Comparison of ENCODE assay signal across 9 cellular contexts in genomic region chr3:37997791-37998370, GRCh38. TPM values are rescaled to one million over a fixed set of nuclear protein-coding genes. Genes with fewer than 3 reads are reported as not detected.
DNase-seq lines count a peak whose midpoint lies in the region; ATAC-seq, FAIRE-seq and TF ChIP-seq lines count a peak whose summit lies in the region.
"Had no signal": no experiment of that assay in that cellular context is flagged by ENCODE, and none has a peak within 500 bp of the region (broad histone marks: within the 10 kb centered on the region; RNA-seq: fewer than 3 reads in every experiment).

No MANE protein-coding gene starts in this region.

- H3K36me3 ChIP-seq in muscle layer of colon (ENCODE audit: insufficient read depth, low read length) (peaks cover 7% of the 10 kb centered on the region), tibial artery (peaks cover 0 to 12% (median 10%) of the 10 kb centered on the region in 3 donors)

- H3K4me1 Mint-ChIP-seq in activated CD8-positive, alpha-beta memory T cell treated with anti-CD3 and anti-CD28 coated beads, Interleukin-2, amount 10 ng/mL, durations not matched to agents 7 days and 5 days, result peaks cover 55% of the 10 kb centered on the region
- peaks cover 63% of the 10 kb centered on the region for H3K4me1 Mint-ChIP-seq in central memory CD8-positive, alpha-beta T cell

- ATAC-seq in activated CD8-positive, alpha-beta memory T cell treated with anti-CD3 and anti-CD28 coated beads, Interleukin-2, amount 10 ng/mL, durations not matched to agents 7 days and 5 days, result no peak
- no peak for ATAC-seq in central memory CD8-positive, alpha-beta T cell (replicated peaks; ENCODE audit: extremely low read depth, poor library complexity, severe bottlenecking)

- intact Hi-C loops in tibial artery (cut with DNase I; ENCODE audit: low total_unique reads), result no loop called here

- peak overlapping the region; percentile 71 for H3K27ac ChIP-seq in muscle layer of colon (ENCODE audit: low read depth, low read length)
- peak overlapping the region; percentile 92 to 95 for H3K27ac ChIP-seq in tibial artery

- DNase-seq in activated CD8-positive, alpha-beta memory T cell treated with anti-CD3 and anti-CD28 coated beads, Interleukin-2, amount 10 ng/mL, durations not matched to agents 7 days and 5 days, result no peak
- no peak for DNase-seq in activated CD8-positive, alpha-beta memory T cell treated with anti-CD3 and anti-CD28 coated beads, Interleukin-2, amount 50 U/mL, for 48 hours
- no peak for DNase-seq in central memory CD8-positive, alpha-beta T cell (ENCODE audit: low spot score in 2 of 2)
- DNase-seq in tibial artery, result peak; percentile 24 to 72
- DNase-seq in GM12892 (ENCODE audit: insufficient read length), result no peak
- DNase-seq in HCEC 1CT, result no peak
- DNase-seq in urothelium cell line (ENCODE audit: low spot score), result no peak

- peak overlapping the region; percentile 96 for H3K27ac Mint-ChIP-seq in activated CD8-positive, alpha-beta memory T cell treated with anti-CD3 and anti-CD28 coated beads, Interleukin-2, amount 10 ng/mL, durations not matched to agents 7 days and 5 days
- peak overlapping the region; percentile 88 for H3K27ac Mint-ChIP-seq in central memory CD8-positive, alpha-beta T cell (ENCODE audit: low read depth)

- TF ChIP-seq CTCF in tibial artery (IDR thresholded peaks at IDR 0.05), result no peak

- H3K9me3 ChIP-seq in muscle layer of colon (ENCODE audit: low read length) (no peaks in the 10 kb centered on the region), tibial artery (no peaks in the 10 kb centered on the region)

- no peak for TF ChIP-seq POLR2A in GM12892 (IDR thresholded peaks at IDR 0.05; ENCODE audit: low read depth, low read length)

- H3K4me3 Mint-ChIP-seq in activated CD8-positive, alpha-beta memory T cell treated with anti-CD3 and anti-CD28 coated beads, Interleukin-2, amount 10 ng/mL, durations not matched to agents 7 days and 5 days, result no peak overlapping the region
- peak overlapping the region; percentile 72 for H3K4me3 Mint-ChIP-seq in central memory CD8-positive, alpha-beta T cell

- peak overlapping the region; percentile 47 for H3K9ac ChIP-seq in muscle layer of colon (ENCODE audit: low read length)

- no peak for FAIRE-seq in GM12892 (lab: Jason Lieb, UNC)
- no peak for FAIRE-seq in urothelium cell line (lab: Jason Lieb, UNC)
- FAIRE-seq: GM18507 had no signal

- no peaks in the 10 kb centered on the region for H3K27me3 ChIP-seq in muscle layer of colon (ENCODE audit: control insufficient read depth in 1 of 2, insufficient read depth in 2 of 2, low read length in 2 of 2)
- no peaks in the 10 kb centered on the region for H3K27me3 ChIP-seq in tibial artery

- CTCF ChIA-PET in activated CD8-positive, alpha-beta memory T cell treated with anti-CD3 and anti-CD28 coated beads, Interleukin-2, amount 10 ng/mL, durations not matched to agents 7 days and 5 days (lab: Charles Lee), result interaction anchor here (1.2 to 1.9 kb wide), 10 partner anchors 11 to 167 kb away, joined by 4 to 14 read pairs (median 6); partner anchors contain the start of genes OXSR1 and PLCD1

- H3K4me3 ChIP-seq in muscle layer of colon (ENCODE audit: low read depth in 1 of 2, low read length in 2 of 2) (peak overlapping the region in 1 of 2 donors; percentile 69), tibial artery (peak overlapping the region in 1 of 2 donors; percentile 69)

- H3K9me3 Mint-ChIP-seq in activated CD8-positive, alpha-beta memory T cell treated with anti-CD3 and anti-CD28 coated beads, Interleukin-2, amount 10 ng/mL, durations not matched to agents 7 days and 5 days (ENCODE audit: low read depth), result no peaks in the 10 kb centered on the region
- H3K9me3 Mint-ChIP-seq in central memory CD8-positive, alpha-beta T cell, result no peaks in the 10 kb centered on the region

- H3K4me1 ChIP-seq in muscle layer of colon (ENCODE audit: insufficient read depth, low read length), result peaks cover 16% of the 10 kb centered on the region
- H3K4me1 ChIP-seq in tibial artery, result peaks cover 0 to 34% (median 16%) of the 10 kb centered on the region in 4 donors

- H3K36me3 Mint-ChIP-seq in activated CD8-positive, alpha-beta memory T cell treated with anti-CD3 and anti-CD28 coated beads, Interleukin-2, amount 10 ng/mL, durations not matched to agents 7 days and 5 days, result peaks cover 20% of the 10 kb centered on the region
- H3K36me3 Mint-ChIP-seq in central memory CD8-positive, alpha-beta T cell (ENCODE audit: insufficient read depth), result peaks cover 18% of the 10 kb centered on the region

- H3K27me3 Mint-ChIP-seq in activated CD8-positive, alpha-beta memory T cell treated with anti-CD3 and anti-CD28 coated beads, Interleukin-2, amount 10 ng/mL, durations not matched to agents 7 days and 5 days, result no peaks in the 10 kb centered on the region
- no peaks in the 10 kb centered on the region for H3K27me3 Mint-ChIP-seq in central memory CD8-positive, alpha-beta T cell

RNA-seq across cellular contexts. Expression of gene VILL, which starts 7.3 kb away (rescaled TPM):
- total RNA-seq in activated CD8-positive, alpha-beta memory T cell treated with anti-CD3 and anti-CD28 coated beads, Interleukin-2, amount 10 ng/mL, durations not matched to agents 7 days and 5 days, result 10 to 100 TPM; 15.4 to 18.3 TPM
- 4.0 TPM for polyA plus RNA-seq in GM12892 (2012; ENCODE audit: missing spikeins)

RNA-seq across cellular contexts. Expression of gene PLCD1, which starts 31.6 kb away (rescaled TPM):
- total RNA-seq in activated CD8-positive, alpha-beta memory T cell treated with anti-CD3 and anti-CD28 coated beads, Interleukin-2, amount 10 ng/mL, durations not matched to agents 7 days and 5 days, result 10 to 100 TPM; 12.3 to 20.6 TPM
- 2.4 TPM for polyA plus RNA-seq in GM12892 (2012; ENCODE audit: missing spikeins)

RNA-seq across cellular contexts. Expression of gene DLEC1, which starts 41.1 kb away (rescaled TPM):
- 1 to 10 TPM in 1 of 2 experiments, under 1 TPM in 1; 0.26 to 1.1 TPM for total RNA-seq in activated CD8-positive, alpha-beta memory T cell treated with anti-CD3 and anti-CD28 coated beads, Interleukin-2, amount 10 ng/mL, durations not matched to agents 7 days and 5 days
- polyA plus RNA-seq in GM12892 (2012; ENCODE audit: missing spikeins), result not detected

Comparison
In these comparisons a context has a peak if more than half of its experiments do, and no peak if none do; other contexts are left out.
1. DNase-seq: peak in tibial artery (2 of 2); none in activated CD8-positive, alpha-beta memory T cell treated with anti-CD3 and anti-CD28 coated beads, Interleukin-2, amount 10 ng/mL, durations not matched to agents 7 days and 5 days (single experiment), activated CD8-positive, alpha-beta memory T cell treated with anti-CD3 and anti-CD28 coated beads, Interleukin-2, amount 50 U/mL, for 48 hours (single experiment), central memory CD8-positive, alpha-beta T cell (0 of 2), GM12892 (single experiment), HCEC 1CT (single experiment) and urothelium cell line (single experiment).